Comparison of ENCODE assay signal across 8 cellular contexts in the genomic region with DNA sequence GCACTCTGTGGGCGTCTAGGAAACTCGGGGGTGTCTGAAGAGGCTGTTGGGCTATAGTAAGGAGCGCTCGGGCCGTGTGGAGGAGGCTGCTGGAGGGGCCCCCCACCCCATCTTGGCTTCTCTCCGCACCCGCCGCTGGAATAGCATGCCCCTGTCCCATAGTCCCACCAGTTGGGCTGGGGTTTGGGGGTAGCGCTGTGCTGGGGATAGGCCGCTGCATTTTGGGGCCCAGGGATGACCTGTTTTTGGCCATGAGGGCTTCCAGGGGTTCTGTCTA. TPM values are rescaled to one million over a fixed set of nuclear protein-coding genes. Genes with fewer than 3 reads are reported as not detected.
DNase-seq lines count a peak whose midpoint lies in the region; ATAC-seq and TF ChIP-seq lines count a peak whose summit lies in the region.

No MANE protein-coding gene starts in this region.

- H3K4me3 Mint-ChIP-seq in Caco-2 (ENCODE audit: unreplicated experiment) (peak overlapping the region; percentile 77), osteocyte (ENCODE audit: unreplicated experiment) (peak overlapping the region; percentile 58)

- H3K27me3 ChIP-seq in Caco-2 (replicated peaks; ENCODE audit: control insufficient read depth, insufficient read depth, low read length), result peaks cover 5% of the 10 kb centered on the region; the same call in 1 of the 2 replicates
- H3K27me3 ChIP-seq in Panc1 (ENCODE audit: control insufficient read depth, insufficient read depth, low read length), result peaks cover 9% of the 10 kb centered on the region
- peaks cover 9% of the 10 kb centered on the region for H3K27me3 ChIP-seq in endocrine pancreas (ENCODE audit: control insufficient read depth, insufficient read depth, low read length)

- intact Hi-C loops in Caco-2 (cut with micrococcal nuclease; ENCODE audit: unreplicated experiment) (no loop called here), Panc1 (cut with micrococcal nuclease; ENCODE audit: unreplicated experiment) (no loop called here), sciatic nerve (cut with DNase I) (no loop called here)

- CTCF ChIA-PET in Caco-2 (lab: Charles Lee), result interaction anchor here (0.6 to 1.2 kb wide), 8 partner anchors 11 to 545 kb away, joined by 3 to 11 read pairs (median 4); no protein-coding TSS in a partner anchor
- CTCF ChIA-PET in Panc1 (lab: Charles Lee), result no interaction called here

- H3K4me1 ChIP-seq in Caco-2, result peaks cover 35% of the 10 kb centered on the region
- H3K4me1 ChIP-seq in Panc1 (ENCODE audit: control insufficient read depth, insufficient read depth, low read length), result peaks cover 14% of the 10 kb centered on the region
- no peaks in the 10 kb centered on the region for H3K4me1 ChIP-seq in endocrine pancreas (ENCODE audit: control insufficient read depth, insufficient read depth, low read length)

- H3K27ac Mint-ChIP-seq in Caco-2 (ENCODE audit: unreplicated experiment), result no peak overlapping the region
- H3K27ac Mint-ChIP-seq in osteocyte (ENCODE audit: unreplicated experiment), result no peak overlapping the region

- in situ Hi-C loops in Panc1 (cut with HindIII; ENCODE audit: low pct_unique_long_range_greater_than_20kb, low sequenced_read_pairs), result no loop called here

- peaks cover 17% of the 10 kb centered on the region for H3K27me3 Mint-ChIP-seq in Caco-2 (ENCODE audit: insufficient read depth, unreplicated experiment)
- peaks cover 33% of the 10 kb centered on the region for H3K27me3 Mint-ChIP-seq in osteocyte (ENCODE audit: unreplicated experiment)

- DNase-seq in Caco-2 (no peak), Panc1 (ENCODE audit: low read depth, low spot score) (no peak), osteocyte (ENCODE audit: extremely low spot score, unreplicated experiment) (no peak), SHP77 (lab: John Stamatoyannopoulos, UW) (no peak), dedifferentiated amniotic fluid mesenchymal stem cell (ENCODE audit: extremely low spot score) (no peak), sciatic nerve (ENCODE audit: low spot score) (no peak), A172 (ENCODE audit: low spot score) (no peak)

- H3K9me3 ChIP-seq in Caco-2, result no peaks in the 10 kb centered on the region
- H3K9me3 ChIP-seq in Panc1 (ENCODE audit: control insufficient read depth, insufficient read depth, low read depth, low read length), result no peaks in the 10 kb centered on the region
- H3K9me3 ChIP-seq in endocrine pancreas (ENCODE audit: control insufficient read depth, low read length), result no peaks in the 10 kb centered on the region

- H3K36me3 ChIP-seq in Caco-2 (ENCODE audit: control insufficient read depth, insufficient read depth, low read length) (no peaks in the 10 kb centered on the region), Panc1 (ENCODE audit: control insufficient read depth, insufficient read depth, low read length) (no peaks in the 10 kb centered on the region; the same call in 1 of the 2 replicates), endocrine pancreas (ENCODE audit: control insufficient read depth, insufficient read depth, low read length) (no peaks in the 10 kb centered on the region)

- H3K9me3 Mint-ChIP-seq in Caco-2 (ENCODE audit: unreplicated experiment), result no peaks in the 10 kb centered on the region
- H3K9me3 Mint-ChIP-seq in osteocyte (ENCODE audit: unreplicated experiment), result no peaks in the 10 kb centered on the region

- ATAC-seq in Panc1 (peak; percentile 2; the same call in 1 of the 2 replicates), sciatic nerve (no peak)

- H3K4me1 Mint-ChIP-seq in Caco-2 (ENCODE audit: low read depth, unreplicated experiment) (peaks cover 24% of the 10 kb centered on the region), osteocyte (ENCODE audit: unreplicated experiment) (peaks cover 33% of the 10 kb centered on the region)

- H3K9ac ChIP-seq in endocrine pancreas (ENCODE audit: control insufficient read depth, insufficient read depth, low read length), result peak overlapping the region; percentile 38

- BruUV-seq in Caco-2 (replicated peaks; lab: Mats Ljungman, UMichigan) (no TSS peak), Panc1 (replicated peaks; lab: Mats Ljungman, UMichigan) (no TSS peak)

- H3K4me3 ChIP-seq in Caco-2 (ENCODE audit: low read depth, low read length), result peak overlapping the region; percentile 50
- H3K4me3 ChIP-seq in Panc1 (ENCODE audit: low read depth in 2 of 2, low read length in 2 of 2), result peak overlapping the region; percentile 33 to 53
- H3K4me3 ChIP-seq in endocrine pancreas (ENCODE audit: control insufficient read depth, insufficient read depth, low read length), result no peak overlapping the region

- TF ChIP-seq CTCF in Caco-2 (IDR thresholded peaks at IDR 0.05; ENCODE audit: insufficient read depth in 1 of 2, low read depth in 1 of 2, low read length in 1 of 2, severe bottlenecking in 1 of 2, unreplicated experiment in 1 of 2), result no peak
- TF ChIP-seq CTCF in Panc1 (IDR thresholded peaks at IDR 0.05), result no peak
- no peak for TF ChIP-seq CTCF in osteocyte (IDR thresholded peaks at IDR 0.05)

- POLR2A ChIA-PET in Caco-2 (lab: Charles Lee) (interaction anchor here (1.2 kb wide), 1 partner anchor 15 kb away, joined by 6 read pairs; the partner anchor contains the start of gene EFNA4), Panc1 (lab: Charles Lee) (interaction anchor here (0.7 kb wide), 1 partner anchor 113 kb away, joined by 12 read pairs; no protein-coding TSS in a partner anchor)

- no peak overlapping the region for H3K27ac ChIP-seq in Panc1 (ENCODE audit: low read length)

- H3K36me3 Mint-ChIP-seq in Caco-2 (ENCODE audit: insufficient read depth, unreplicated experiment), result peaks cover 6% of the 10 kb centered on the region
- H3K36me3 Mint-ChIP-seq in osteocyte (ENCODE audit: unreplicated experiment), result peaks cover 2% of the 10 kb centered on the region

RNA-seq across cellular contexts. Expression of gene EFNA3, which starts 0.5 kb away (rescaled TPM):
- total RNA-seq in Caco-2 (2022), result 3.4 and 3.5 TPM in 2 replicates
- 2.3 TPM for total RNA-seq in Panc1 (2021; ENCODE audit: unreplicated experiment)
- 6.0 TPM for polyA plus RNA-seq in Panc1 (2012; ENCODE audit: insufficient read length)
- 2.1 and 2.9 TPM in 2 replicates for total RNA-seq in osteocyte
- total RNA-seq in sciatic nerve, result 2.4 TPM
- 1.5 and 2.5 TPM in 2 replicates for total RNA-seq in A172 (2014; rRNA removed; shearing (Covaris generic))

RNA-seq across cellular contexts. Expression of gene EFNA4, which starts 15.6 kb away (rescaled TPM):
- total RNA-seq in Caco-2 (2022), result 13.8 and 16.0 TPM in 2 replicates
- 8.0 TPM for total RNA-seq in Panc1 (2021; ENCODE audit: unreplicated experiment)
- polyA plus RNA-seq in Panc1 (2012; ENCODE audit: insufficient read length), result 6.9 TPM
- 10.1 and 12.4 TPM in 2 replicates for total RNA-seq in osteocyte
- total RNA-seq in sciatic nerve, result 3.1 TPM
- 20.3 and 21.7 TPM in 2 replicates for total RNA-seq in A172 (2014; rRNA removed; shearing (Covaris generic))

RNA-seq across cellular contexts. Expression of gene ADAM15, which starts 28.0 kb away (rescaled TPM):
- total RNA-seq in Caco-2 (2022), result 44.0 and 48.2 TPM in 2 replicates
- total RNA-seq in Panc1 (2021; ENCODE audit: unreplicated experiment), result 41.7 TPM
- polyA plus RNA-seq in Panc1 (2012; ENCODE audit: insufficient read length), result 45.7 TPM
- 88.4 and 89.4 TPM in 2 replicates for total RNA-seq in osteocyte
- total RNA-seq in sciatic nerve, result 147 TPM
- 144 and 154 TPM in 2 replicates for total RNA-seq in A172 (2014; rRNA removed; shearing (Covaris generic))

RNA-seq across cellular contexts. Expression of gene DCST1, which starts 45.5 kb away (rescaled TPM):
- 0.32 TPM in 1 of 2 replicates, not detected in the other for total RNA-seq in Caco-2 (2022)
- total RNA-seq in Panc1 (2021; ENCODE audit: unreplicated experiment), result not detected
- not detected for polyA plus RNA-seq in Panc1 (2012; ENCODE audit: insufficient read length)
- not detected in 2 replicates for total RNA-seq in osteocyte
- 0.31 TPM for total RNA-seq in sciatic nerve
- not detected in 2 replicates for total RNA-seq in A172 (2014; rRNA removed; shearing (Covaris generic))

RNA-seq across cellular contexts. Expression of gene DCST2, which starts 45.6 kb away (rescaled TPM):
- 0.26 and 0.61 TPM in 2 replicates for total RNA-seq in Caco-2 (2022)
- total RNA-seq in Panc1 (2021; ENCODE audit: unreplicated experiment), result 0.13 TPM
- not detected for polyA plus RNA-seq in Panc1 (2012; ENCODE audit: insufficient read length)
- total RNA-seq in osteocyte, result 0.75 and 1.0 TPM in 2 replicates
- 5.5 TPM for total RNA-seq in sciatic nerve
- 0.90 TPM in 1 of 2 replicates, not detected in the other for total RNA-seq in A172 (2014; rRNA removed; shearing (Covaris generic))
